ENCODE assay signal across 1 cellular context in the genomic region with DNA sequence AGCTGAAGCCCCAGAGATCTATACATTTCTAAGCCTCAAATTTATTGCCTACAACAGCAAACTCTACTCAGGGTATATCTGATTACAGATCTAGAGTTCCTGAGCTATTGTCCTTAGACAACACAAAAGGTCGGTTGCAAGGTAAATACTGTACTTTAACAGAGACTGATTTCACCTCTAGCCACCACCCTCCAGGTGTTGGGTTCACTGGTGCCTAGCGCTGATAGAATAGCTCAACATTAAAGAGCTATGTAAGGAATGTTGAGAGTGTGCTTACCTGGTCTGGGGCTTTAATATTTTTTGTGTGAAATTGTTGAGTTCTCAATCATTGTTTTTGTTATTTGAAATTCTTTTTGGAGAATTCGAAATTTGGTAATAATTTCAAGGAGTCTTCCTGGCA.
TF ChIP-seq lines count a peak whose summit lies in the region.

No MANE protein-coding gene starts in this region.

TF ChIP-seq in WTC11, 78 proteins besides CTCF, POLR2A, EP300 and RAD21 (continued from another document):
- TF ChIP-seq, protein P1, sequence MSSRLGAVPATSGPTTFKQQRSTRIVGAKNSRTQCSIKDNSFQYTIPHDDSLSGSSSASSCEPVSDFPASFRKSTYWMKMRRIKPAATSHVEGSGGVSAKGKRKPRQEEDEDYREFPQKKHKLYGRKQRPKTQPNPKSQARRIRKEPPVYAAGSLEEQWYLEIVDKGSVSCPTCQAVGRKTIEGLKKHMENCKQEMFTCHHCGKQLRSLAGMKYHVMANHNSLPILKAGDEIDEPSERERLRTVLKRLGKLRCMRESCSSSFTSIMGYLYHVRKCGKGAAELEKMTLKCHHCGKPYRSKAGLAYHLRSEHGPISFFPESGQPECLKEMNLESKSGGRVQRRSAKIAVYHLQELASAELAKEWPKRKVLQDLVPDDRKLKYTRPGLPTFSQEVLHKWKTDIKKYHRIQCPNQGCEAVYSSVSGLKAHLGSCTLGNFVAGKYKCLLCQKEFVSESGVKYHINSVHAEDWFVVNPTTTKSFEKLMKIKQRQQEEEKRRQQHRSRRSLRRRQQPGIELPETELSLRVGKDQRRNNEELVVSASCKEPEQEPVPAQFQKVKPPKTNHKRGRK (CRISPR knock-in tag; IDR thresholded peaks at IDR 0.05; ENCODE audit: borderline replicate concordance), result no peak
- no peak for TF ChIP-seq PREB (CRISPR knock-in tag; IDR thresholded peaks at IDR 0.05; ENCODE audit: borderline replicate concordance)
- TF ChIP-seq ZNF423 (CRISPR knock-in tag; IDR thresholded peaks at IDR 0.05), result no peak
- TF ChIP-seq CBFB (CRISPR knock-in tag; IDR thresholded peaks at IDR 0.05; ENCODE audit: low read depth), result no peak
- TF ChIP-seq USF1 (CRISPR knock-in tag; IDR thresholded peaks at IDR 0.05), result no peak
- TF ChIP-seq, protein P2, sequence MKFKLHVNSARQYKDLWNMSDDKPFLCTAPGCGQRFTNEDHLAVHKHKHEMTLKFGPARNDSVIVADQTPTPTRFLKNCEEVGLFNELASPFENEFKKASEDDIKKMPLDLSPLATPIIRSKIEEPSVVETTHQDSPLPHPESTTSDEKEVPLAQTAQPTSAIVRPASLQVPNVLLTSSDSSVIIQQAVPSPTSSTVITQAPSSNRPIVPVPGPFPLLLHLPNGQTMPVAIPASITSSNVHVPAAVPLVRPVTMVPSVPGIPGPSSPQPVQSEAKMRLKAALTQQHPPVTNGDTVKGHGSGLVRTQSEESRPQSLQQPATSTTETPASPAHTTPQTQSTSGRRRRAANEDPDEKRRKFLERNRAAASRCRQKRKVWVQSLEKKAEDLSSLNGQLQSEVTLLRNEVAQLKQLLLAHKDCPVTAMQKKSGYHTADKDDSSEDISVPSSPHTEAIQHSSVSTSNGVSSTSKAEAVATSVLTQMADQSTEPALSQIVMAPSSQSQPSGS (CRISPR knock-in tag; IDR thresholded peaks at IDR 0.05; ENCODE audit: borderline replicate concordance, low read depth), result no peak
- TF ChIP-seq ZMAT4 (CRISPR knock-in tag; IDR thresholded peaks at IDR 0.05), result no peak
- TF ChIP-seq, protein P3, sequence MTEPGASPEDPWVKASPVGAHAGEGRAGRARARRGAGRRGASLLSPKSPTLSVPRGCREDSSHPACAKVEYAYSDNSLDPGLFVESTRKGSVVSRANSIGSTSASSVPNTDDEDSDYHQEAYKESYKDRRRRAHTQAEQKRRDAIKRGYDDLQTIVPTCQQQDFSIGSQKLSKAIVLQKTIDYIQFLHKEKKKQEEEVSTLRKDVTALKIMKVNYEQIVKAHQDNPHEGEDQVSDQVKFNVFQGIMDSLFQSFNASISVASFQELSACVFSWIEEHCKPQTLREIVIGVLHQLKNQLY (CRISPR knock-in tag; IDR thresholded peaks at IDR 0.05), result no peak
- TF ChIP-seq, protein P4, sequence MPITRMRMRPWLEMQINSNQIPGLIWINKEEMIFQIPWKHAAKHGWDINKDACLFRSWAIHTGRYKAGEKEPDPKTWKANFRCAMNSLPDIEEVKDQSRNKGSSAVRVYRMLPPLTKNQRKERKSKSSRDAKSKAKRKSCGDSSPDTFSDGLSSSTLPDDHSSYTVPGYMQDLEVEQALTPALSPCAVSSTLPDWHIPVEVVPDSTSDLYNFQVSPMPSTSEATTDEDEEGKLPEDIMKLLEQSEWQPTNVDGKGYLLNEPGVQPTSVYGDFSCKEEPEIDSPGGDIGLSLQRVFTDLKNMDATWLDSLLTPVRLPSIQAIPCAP (CRISPR knock-in tag; IDR thresholded peaks at IDR 0.05), result no peak
- no peak for TF ChIP-seq AFF4 (CRISPR knock-in tag; IDR thresholded peaks at IDR 0.05; ENCODE audit: borderline replicate concordance)
- TF ChIP-seq GTF2I (CRISPR knock-in tag; conservative IDR thresholded peaks at IDR 0.05), result no peak
- no peak for TF ChIP-seq ZNF396 (CRISPR knock-in tag; IDR thresholded peaks at IDR 0.05; ENCODE audit: borderline replicate concordance)
- TF ChIP-seq ESRRA (CRISPR knock-in tag; IDR thresholded peaks at IDR 0.05; ENCODE audit: borderline replicate concordance), result no peak
- TF ChIP-seq SOX15 (CRISPR knock-in tag; IDR thresholded peaks at IDR 0.05), result no peak
